In the genomic region with DNA sequence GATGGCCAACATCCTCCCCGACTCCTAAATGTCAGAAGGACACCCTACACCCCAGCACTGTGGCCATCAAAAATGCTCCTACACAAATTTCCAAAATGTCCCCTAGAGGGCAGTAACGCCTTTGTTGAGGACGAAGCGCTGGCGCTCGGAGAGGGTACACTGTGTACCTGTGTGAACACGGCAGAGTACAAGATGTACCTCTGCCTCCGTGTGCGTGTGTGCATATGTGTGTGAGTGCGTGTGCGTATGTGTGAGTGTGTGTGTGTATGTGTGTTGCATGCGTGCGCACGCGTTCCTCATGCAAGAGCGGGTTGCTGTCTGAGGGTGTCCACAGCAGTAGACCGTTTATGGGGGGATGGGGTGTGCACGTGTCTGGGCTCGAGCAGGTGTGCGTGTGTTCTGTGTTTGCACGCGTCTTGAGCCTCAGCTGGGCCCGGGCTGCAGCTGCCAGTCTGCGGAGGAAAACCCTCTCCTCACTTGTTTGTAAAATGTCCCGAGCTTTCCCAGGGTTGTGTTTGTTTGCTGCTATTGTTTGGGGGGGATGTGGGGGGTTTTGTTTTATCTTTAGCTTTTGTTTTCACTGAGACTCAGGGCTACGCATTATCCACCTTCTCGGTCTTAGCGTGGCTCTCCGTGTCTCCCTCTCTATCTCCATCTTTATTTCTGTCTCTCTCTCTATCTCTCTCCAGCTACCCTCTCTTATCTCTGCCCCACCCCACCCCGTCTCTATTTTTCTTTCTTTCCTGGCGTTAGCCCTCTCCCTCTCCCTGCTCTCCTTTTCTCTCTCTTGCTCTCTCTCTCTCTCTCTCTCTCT, we compare ENCODE assay signal across 8 cellular contexts. TPM values are rescaled to one million over a fixed set of nuclear protein-coding genes. Genes with fewer than 3 reads are reported as not detected.
A peak's percentile ranks its signal among the peaks of the same experiment; 100 is the strongest.
DNase-seq lines count a peak whose midpoint lies in the region; ATAC-seq and TF ChIP-seq lines count a peak whose summit lies in the region.

No MANE protein-coding gene starts in this region.

- H3K4me1 Mint-ChIP-seq in endodermal cell: peaks cover 8% of the 10 kb centered on the region
- peaks cover 27% of the 10 kb centered on the region for H3K4me1 Mint-ChIP-seq in stimulated activated naive CD8-positive, alpha-beta T cell treated with anti-CD3 and anti-CD28 coated beads, Interleukin-15, amount 100 ng/mL, for 72 hours

- H3K27me3 Mint-ChIP-seq in endodermal cell (ENCODE audit: insufficient read depth): no peaks in the 10 kb centered on the region
- H3K27me3 Mint-ChIP-seq in stimulated activated naive CD8-positive, alpha-beta T cell treated with anti-CD3 and anti-CD28 coated beads, Interleukin-15, amount 100 ng/mL, for 72 hours: no peaks in the 10 kb centered on the region

- no peaks in the 10 kb centered on the region for H3K36me3 ChIP-seq in endodermal cell (ENCODE audit: control insufficient read depth, insufficient read depth, low read length)

- peak; percentile 90 for DNase-seq in COLO668 (lab: John Stamatoyannopoulos, UW; ENCODE audit: unreplicated experiment)
- peak; percentile 59 for DNase-seq in GM19240 (ENCODE audit: insufficient read length, low spot score)
- peak; percentile 77 to 87 for DNase-seq in NCI-H526 (lab: John Stamatoyannopoulos, UW)
- DNase-seq in activated CD8-positive, alpha-beta memory T cell treated with anti-CD3 and anti-CD28 coated beads for 1 hour (ENCODE audit: extremely low read depth in 1 of 2, low read depth in 1 of 2): peak; percentile 42 to 50
- DNase-seq in endodermal cell: peak; percentile 79
- DNase-seq in stimulated activated naive CD8-positive, alpha-beta T cell treated with anti-CD3 and anti-CD28 coated beads, Interleukin-15, amount 100 ng/mL, for 72 hours: peak; percentile 59 to 69

- peak overlapping the region; percentile 21 for H3K27ac Mint-ChIP-seq in endodermal cell
- peak overlapping the region; percentile 23 to 85 for H3K27ac Mint-ChIP-seq in stimulated activated naive CD8-positive, alpha-beta T cell treated with anti-CD3 and anti-CD28 coated beads, Interleukin-15, amount 100 ng/mL, for 72 hours

- 24 to 38% methylated on average over 4 to 30 of the region's 31 CpGs for WGBS in endodermal cell (ENCODE audit: insufficient coverage in 1 of 2, insufficient read length in 1 of 2), 2 experiments

- H3K9me3 ChIP-seq in endodermal cell (ENCODE audit: control insufficient read depth, low read length): no peaks in the 10 kb centered on the region
- no peaks in the 10 kb centered on the region for H3K9me3 ChIP-seq in mononuclear cell (ENCODE audit: low read depth, low read length)

- H3K4me3 Mint-ChIP-seq in endodermal cell: peak overlapping the region; percentile 51
- peak overlapping the region; percentile 69 to 98 for H3K4me3 Mint-ChIP-seq in stimulated activated naive CD8-positive, alpha-beta T cell treated with anti-CD3 and anti-CD28 coated beads, Interleukin-15, amount 100 ng/mL, for 72 hours

- peaks cover 55% of the 10 kb centered on the region for H3K9me3 Mint-ChIP-seq in endodermal cell
- H3K9me3 Mint-ChIP-seq in stimulated activated naive CD8-positive, alpha-beta T cell treated with anti-CD3 and anti-CD28 coated beads, Interleukin-15, amount 100 ng/mL, for 72 hours: no peaks in the 10 kb centered on the region

- H3K4me3 ChIP-seq in endodermal cell (ENCODE audit: low read length): peak overlapping the region; percentile 56
- peak overlapping the region; percentile 35 for H3K4me3 ChIP-seq in mononuclear cell (ENCODE audit: low read length)

- H3K36me3 Mint-ChIP-seq in endodermal cell (ENCODE audit: low read depth): no peaks in the 10 kb centered on the region

- peak; percentile 77 for TF ChIP-seq CTCF in endodermal cell (conservative IDR thresholded peaks at IDR 0.05)

- no peaks in the 10 kb centered on the region for H3K27me3 ChIP-seq in endodermal cell (ENCODE audit: control insufficient read depth, insufficient read depth, low read length, poor library complexity, severe bottlenecking)
- no peaks in the 10 kb centered on the region for H3K27me3 ChIP-seq in mononuclear cell (ENCODE audit: insufficient read depth, low read length)

- H3K4me1 ChIP-seq in endodermal cell (ENCODE audit: control insufficient read depth, insufficient read depth, low read length): no peaks in the 10 kb centered on the region
- H3K4me1 ChIP-seq in mononuclear cell (ENCODE audit: insufficient read depth, low read length): peaks cover 14% of the 10 kb centered on the region

- H3K9ac ChIP-seq in endodermal cell (ENCODE audit: extremely low read depth, low read length, poor library complexity, severe bottlenecking): peak overlapping the region; percentile 1

- peak; percentile 89 for ATAC-seq in HG03378 (IDR thresholded peaks at IDR 0.05; ENCODE audit: unreplicated experiment)
- ATAC-seq in stimulated activated naive CD8-positive, alpha-beta T cell treated with anti-CD3 and anti-CD28 coated beads, Interleukin-15, amount 100 ng/mL, for 72 hours: peak; percentile 89

- H3K27ac ChIP-seq in endodermal cell (ENCODE audit: low read depth, low read length): no peak overlapping the region

RNA-seq across cellular contexts. Expression of a gene that starts 10.4 kb away (rescaled TPM):
- total RNA-seq in endodermal cell (10 to 100 TPM; 16.6 to 25.1 TPM), mononuclear cell (93.8 TPM)
- polyA plus RNA-seq in endodermal cell (2013, experiment 1 of 2): 20.3 TPM
- polyA plus RNA-seq in endodermal cell (2013, experiment 2 of 2): 17.6 TPM

RNA-seq across cellular contexts. Expression of a gene that starts 22.1 kb away (rescaled TPM):
- 10 to 100 TPM; 11.7 to 14.4 TPM for total RNA-seq in endodermal cell
- 5.8 TPM for polyA plus RNA-seq in endodermal cell (2013, experiment 1 of 2)
- 6.5 TPM for polyA plus RNA-seq in endodermal cell (2013, experiment 2 of 2)
- total RNA-seq in mononuclear cell: 6.3 TPM

RNA-seq across cellular contexts. Expression of a gene that starts 23.2 kb away (rescaled TPM):
- total RNA-seq in endodermal cell (1 to 10 TPM; 7.0 to 9.4 TPM), mononuclear cell (under 0.01 TPM)
- polyA plus RNA-seq in endodermal cell (2013, experiment 1 of 2): 16.5 TPM
- polyA plus RNA-seq in endodermal cell (2013, experiment 2 of 2): 14.7 TPM
